ENCODE assay signal across 23 cellular contexts in the genomic region with DNA sequence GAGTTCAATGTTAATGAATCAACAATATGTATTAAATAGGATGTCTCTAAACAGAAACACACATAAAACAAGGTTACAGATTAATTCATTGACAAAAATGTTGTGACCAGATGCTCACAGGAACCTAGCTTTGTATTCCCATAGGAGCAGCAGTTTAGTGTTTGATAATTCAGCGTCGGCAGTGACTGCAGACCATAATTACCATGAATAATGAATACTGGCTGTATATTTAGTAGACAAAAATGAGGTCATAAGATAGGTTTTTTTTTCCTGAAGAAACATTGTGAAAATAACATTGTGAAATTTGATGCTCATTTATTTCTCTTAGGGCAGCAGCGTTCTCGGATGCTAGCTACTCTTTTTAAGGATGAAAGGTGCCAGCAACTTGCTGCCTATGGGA.
"Had no signal": no experiment of that assay in that cellular context is flagged by ENCODE, and none has a peak within 500 bp of the region (broad histone marks: within the 10 kb centered on the region; RNA-seq: fewer than 3 reads in every experiment).

No MANE protein-coding gene starts in this region.

- H3K27ac ChIP-seq: breast epithelium, dorsolateral prefrontal cortex, gastroesophageal sphincter, neutrophil, pancreas, skin epidermis, tibial artery had no signal

- H3K27me3 ChIP-seq: breast epithelium, dorsolateral prefrontal cortex, gastroesophageal sphincter, neutrophil, pancreas, tibial artery had no signal

- H3K4me1 ChIP-seq: breast epithelium, gastroesophageal sphincter, pancreas, tibial artery had no signal

- H3K4me3 ChIP-seq: breast epithelium, dorsolateral prefrontal cortex, gastroesophageal sphincter, pancreas, skin epidermis, tibial artery had no signal

- DNase-seq: activated CD4-positive, alpha-beta T cell treated with anti-CD3 and anti-CD28 coated beads for 4 hours; activated CD4-positive, alpha-beta T cell treated with anti-CD3 and anti-CD28 coated beads, Interleukin-2, amount 50 U/mL, for 48 hours; activated CD4-positive, CD25-positive, alpha-beta regulatory T cell; activated CD8-positive, alpha-beta memory T cell treated with anti-CD3 and anti-CD28 coated beads, Interleukin-2, amount 50 U/mL, for 48 hours; activated naive CD4-positive, alpha-beta T cell; activated T-cell treated with anti-CD3 and anti-CD28 coated beads, Interleukin-2, amount 50 U/mL, for 4 hours; dorsolateral prefrontal cortex; effector memory CD8-positive, alpha-beta T cell; head of caudate nucleus; islet precursor cell; left colon; pancreas; right cardiac atrium; stimulated activated CD4-positive, alpha-beta T cell treated with anti-CD3 and anti-CD28 coated beads, Interleukin-1b, Interleukin-23, amount 100 ng/mL, for 48 hours; stimulated activated naive CD8-positive, alpha-beta T cell treated with anti-CD3 and anti-CD28 coated beads, Interleukin-15, amount 100 ng/mL, for 72 hours; tibial artery had no signal

- ATAC-seq: activated T-cell treated with anti-CD3 and anti-CD28 coated beads, Interleukin-2, amount 50 U/mL, for 4 hours; effector memory CD8-positive, alpha-beta T cell; esophagus mucosa; gastroesophageal sphincter; left colon; natural killer cell treated with Interleukin-12 subunit alpha and Interleukin-12 subunit beta and Interleukin-15 and Interleukin-18, amount 100 ng/mL, for 72 hours; pancreas; right cardiac atrium; stimulated activated effector memory CD8-positive, alpha-beta T cell treated with anti-CD3 and anti-CD28 coated beads, Interleukin-12 subunit alpha, Interleukin-12 subunit beta, amount 100 ng/mL, for 72 hours; stimulated activated naive CD8-positive, alpha-beta T cell treated with anti-CD3 and anti-CD28 coated beads, Interleukin-15, amount 100 ng/mL, for 72 hours had no signal

- H3K36me3 ChIP-seq: breast epithelium had no signal

- H3K9me3 ChIP-seq: breast epithelium, gastroesophageal sphincter, neutrophil, pancreas, tibial artery had no signal
